24 cellular contexts compared by ENCODE assay signal in genomic region chr12:13587721-13588389, GRCh38.
"Had no signal": no experiment of that assay in that cellular context is flagged by ENCODE, and none has a peak within 500 bp of the region (broad histone marks: within the 10 kb centered on the region; RNA-seq: fewer than 3 reads in every experiment).

No MANE protein-coding gene starts in this region.

- H3K4me3 Mint-ChIP-seq: memory B cell; natural killer cell treated with Interleukin-12 subunit alpha and Interleukin-12 subunit beta and Interleukin-15 and Interleukin-18, amount 100 ng/mL, for 72 hours; stimulated activated naive CD8-positive, alpha-beta T cell treated with anti-CD3 and anti-CD28 coated beads, Interleukin-15, amount 100 ng/mL, for 72 hours had no signal

- H3K27me3 Mint-ChIP-seq: memory B cell; stimulated activated naive B cell treated with anti-CD40 and anti-IgM and Interleukin-4, amounts not matched to agents 10 μg/mL and 1 μg/mL and 100 μg/mL, for 72 hours; stimulated activated naive CD8-positive, alpha-beta T cell treated with anti-CD3 and anti-CD28 coated beads, Interleukin-15, amount 100 ng/mL, for 72 hours had no signal

- H3K9me3 ChIP-seq: left ventricle myocardium inferior, lower lobe of right lung, psoas muscle, spleen, testis, tibial nerve, upper lobe of right lung, vagina had no signal

- H3K4me3 ChIP-seq: dorsolateral prefrontal cortex, left ventricle myocardium inferior, lower lobe of right lung, psoas muscle, spleen, testis, tibial nerve, upper lobe of right lung, vagina had no signal

- H3K4me1 ChIP-seq: left ventricle myocardium inferior, lower lobe of right lung, parathyroid adenoma, psoas muscle, spleen, testis, tibial nerve, upper lobe of right lung, vagina had no signal

- DNase-seq: cortex of kidney; dorsolateral prefrontal cortex; effector CD8-positive, alpha-beta T cell; glutamatergic neuron; islet precursor cell; left ventricle myocardium inferior; lower lobe of right lung; midbrain; psoas muscle; spleen; stimulated activated CD4-positive, alpha-beta T cell treated with anti-CD3 and anti-CD28 coated beads, Interleukin-15, amount 100 ng/mL, for 24 hours; stimulated activated CD4-positive, alpha-beta T cell treated with anti-CD3 and anti-CD28 coated beads, Interleukin-2, amount 100 ng/mL, for 24 hours; stimulated activated CD4-positive, alpha-beta T cell treated with anti-CD3 and anti-CD28 coated beads, Interleukin-4, amount 100 ng/mL, for 4 hours; stimulated activated naive CD8-positive, alpha-beta T cell treated with anti-CD3 and anti-CD28 coated beads, Interleukin-15, amount 100 ng/mL, for 72 hours; testis; upper lobe of right lung had no signal

- H3K27ac ChIP-seq: dorsolateral prefrontal cortex, left ventricle myocardium inferior, lower lobe of right lung, parathyroid adenoma, psoas muscle, spleen, testis, tibial nerve, upper lobe of right lung, vagina had no signal

- ATAC-seq: esophagus mucosa; lower lobe of right lung; psoas muscle; sciatic nerve; stimulated activated naive CD8-positive, alpha-beta T cell treated with anti-CD3 and anti-CD28 coated beads, Interleukin-15, amount 100 ng/mL, for 72 hours; upper lobe of right lung had no signal

- H3K36me3 Mint-ChIP-seq: memory B cell; natural killer cell treated with Interleukin-12 subunit alpha and Interleukin-12 subunit beta and Interleukin-15 and Interleukin-18, amount 100 ng/mL, for 72 hours; stimulated activated naive B cell treated with anti-CD40 and anti-IgM and Interleukin-4, amounts not matched to agents 10 μg/mL and 1 μg/mL and 100 μg/mL, for 72 hours had no signal

- H3K27me3 ChIP-seq: dorsolateral prefrontal cortex, spleen, testis, tibial nerve, upper lobe of right lung, vagina had no signal

- H3K4me1 Mint-ChIP-seq: stimulated activated naive CD8-positive, alpha-beta T cell treated with anti-CD3 and anti-CD28 coated beads, Interleukin-15, amount 100 ng/mL, for 72 hours had no signal

- H3K36me3 ChIP-seq: left ventricle myocardium inferior, lower lobe of right lung, spleen, tibial nerve, upper lobe of right lung, vagina had no signal

- H3K9me3 Mint-ChIP-seq: memory B cell; natural killer cell treated with Interleukin-12 subunit alpha and Interleukin-12 subunit beta and Interleukin-15 and Interleukin-18, amount 100 ng/mL, for 72 hours; stimulated activated naive B cell treated with anti-CD40 and anti-IgM and Interleukin-4, amounts not matched to agents 10 μg/mL and 1 μg/mL and 100 μg/mL, for 72 hours; stimulated activated naive CD8-positive, alpha-beta T cell treated with anti-CD3 and anti-CD28 coated beads, Interleukin-15, amount 100 ng/mL, for 72 hours had no signal

- H3K27ac Mint-ChIP-seq: memory B cell; natural killer cell treated with Interleukin-12 subunit alpha and Interleukin-12 subunit beta and Interleukin-15 and Interleukin-18, amount 100 ng/mL, for 72 hours; stimulated activated naive B cell treated with anti-CD40 and anti-IgM and Interleukin-4, amounts not matched to agents 10 μg/mL and 1 μg/mL and 100 μg/mL, for 72 hours; stimulated activated naive CD8-positive, alpha-beta T cell treated with anti-CD3 and anti-CD28 coated beads, Interleukin-15, amount 100 ng/mL, for 72 hours had no signal
